25 cellular contexts compared by ENCODE assay signal in genomic region chr14:102602421-102603292, GRCh38. TPM values are rescaled to one million over a fixed set of nuclear protein-coding genes. Genes with fewer than 3 reads are reported as not detected.
DNase-seq lines count a peak whose midpoint lies in the region; ATAC-seq, FAIRE-seq and TF ChIP-seq lines count a peak whose summit lies in the region.
"Had no signal": no experiment of that assay in that cellular context is flagged by ENCODE, and none has a peak within 500 bp of the region (broad histone marks: within the 10 kb centered on the region; RNA-seq: fewer than 3 reads in every experiment).

No MANE protein-coding gene starts in this region.

- POLR2A ChIA-PET in H1 (lab: Charles Lee; ENCODE audit: partially characterized antibody) = no interaction called here

- FAIRE-seq in H1 (lab: Jason Lieb, UNC) = no peak
- FAIRE-seq: D721Med had no signal

- H3K27me3 ChIP-seq in H1 (replicated peaks in 1 of 4; ENCODE audit: control insufficient read depth in 3 of 4, extremely low read depth in 1 of 4, insufficient read depth in 3 of 4, low read length in 3 of 4) (no peaks in the 10 kb centered on the region), lung (ENCODE audit: control insufficient read depth, insufficient read depth) (no peaks in the 10 kb centered on the region), upper lobe of right lung (no peaks in the 10 kb centered on the region)
- H3K27me3 ChIP-seq: sigmoid colon, tibial nerve had no signal

- no peak overlapping the region for H4K5ac ChIP-seq in H1 (ENCODE audit: insufficient read length, low read depth, low read length)

- H4K8ac ChIP-seq in H1 (ENCODE audit: extremely low read depth, insufficient read depth, low read length) = no peak overlapping the region

- H3K27me3 Mint-ChIP-seq in activated T-cell treated with anti-CD3 and anti-CD28 coated beads, Interleukin-2, amount 50 U/mL, for 4 hours (ENCODE audit: low read depth) = no peaks in the 10 kb centered on the region
- H3K27me3 Mint-ChIP-seq in glutamatergic neuron (ENCODE audit: unreplicated experiment) = peaks cover 2% of the 10 kb centered on the region
- H3K27me3 Mint-ChIP-seq: T-cell had no signal

- no peak overlapping the region for H4K91ac ChIP-seq in H1 (replicated peaks; ENCODE audit: insufficient read length, low read length)

- 84% methylated on average over 15 of the region's 16 CpGs; no CpG with 5 or more reads in 1 of the 2 experiments for WGBS in H1 (ENCODE audit: extremely low coverage in 1 of 2, insufficient coverage in 1 of 2, insufficient read length in 1 of 2, insufficient replicate concordance in 2 of 2, low coverage in 1 of 2, low lambda C conversion rate in 2 of 2, missing lambda C conversion rate in 1 of 2), 2 experiments
- 67 to 85% methylated on average over 16 of the region's 16 CpGs for WGBS in lung, 2 donors

- peaks cover 17% of the 10 kb centered on the region for H3K79me1 ChIP-seq in H1 (ENCODE audit: low read depth, low read length)

- TF ChIP-seq CTCF in H1 (IDR thresholded peaks at IDR 0.05; ENCODE audit: control extremely low read depth in 1 of 3, insufficient read depth in 1 of 3, low read depth in 1 of 3, low read length in 3 of 3) = no peak
- TF ChIP-seq CTCF in lung (IDR thresholded peaks at IDR 0.05; ENCODE audit: control extremely low read depth, extremely low read depth) = no peak
- no peak for TF ChIP-seq CTCF in upper lobe of right lung (IDR thresholded peaks at IDR 0.05)
- no peak for TF ChIP-seq CTCF in glutamatergic neuron (IDR thresholded peaks at IDR 0.05; ENCODE audit: partially characterized antibody, unreplicated experiment)

- H2AFZ ChIP-seq in H1 (ENCODE audit: low read length) = no peak overlapping the region

- peak overlapping the region; percentile 65; the same call in 1 of the 2 replicates for H2AK5ac ChIP-seq in H1 (ENCODE audit: low read depth, low read length)

- no peak overlapping the region for H3K27ac ChIP-seq in H1 (ENCODE audit: low read depth, low read length)
- peak overlapping the region in 1 of 2 donors; percentile 69 for H3K27ac ChIP-seq in lung (ENCODE audit: low read depth in 1 of 2, low read length in 1 of 2)
- peak overlapping the region; percentile 72 for H3K27ac ChIP-seq in upper lobe of right lung
- H3K27ac ChIP-seq: 22Rv1, HL-60, sigmoid colon, tibial nerve had no signal

- no peak overlapping the region; the same call in 1 of the 2 replicates for H3K18ac ChIP-seq in H1 (ENCODE audit: extremely low read depth, low read length)

- TF ChIP-seq POLR2A in H1 (IDR thresholded peaks at IDR 0.05; ENCODE audit: control extremely low read depth in 1 of 2, low read depth in 2 of 2, low read length in 2 of 2) = no peak

- peaks cover 6% of the 10 kb centered on the region for H3K36me3 Mint-ChIP-seq in activated T-cell treated with anti-CD3 and anti-CD28 coated beads, Interleukin-2, amount 50 U/mL, for 4 hours (ENCODE audit: insufficient read depth)
- H3K36me3 Mint-ChIP-seq in glutamatergic neuron (ENCODE audit: unreplicated experiment) = no peaks in the 10 kb centered on the region

- H3K4me2 ChIP-seq in H1 (ENCODE audit: insufficient read depth in 1 of 2, low read depth in 2 of 2, low read length in 2 of 2) = no peak overlapping the region

- H3K4me1 Mint-ChIP-seq in activated T-cell treated with anti-CD3 and anti-CD28 coated beads, Interleukin-2, amount 50 U/mL, for 4 hours (ENCODE audit: low read depth) = peaks cover 43% of the 10 kb centered on the region
- no peaks in the 10 kb centered on the region for H3K4me1 Mint-ChIP-seq in glutamatergic neuron (ENCODE audit: low read depth, unreplicated experiment)

- DNase-seq in activated T-cell treated with anti-CD3 and anti-CD28 coated beads, Interleukin-2, amount 50 U/mL, for 4 hours = no peak
- no peak for DNase-seq in activated T-cell treated with anti-CD3 and anti-CD28 coated beads, Interleukin-2, amount 50 U/mL, for 48 hours
- DNase-seq in H1 (ENCODE audit: low read depth in 1 of 2, low spot score in 2 of 2) (no peak), lung (ENCODE audit: low spot score) (no peak), upper lobe of right lung (no peak), G401 (ENCODE audit: low spot score) (no peak), glutamatergic neuron (no peak), kidney tubule cell (ENCODE audit: low spot score) (no peak)
- DNase-seq: activated CD4-positive, alpha-beta T cell treated with anti-CD3 and anti-CD28 coated beads, Interleukin-2, amount 50 U/mL, for 1 hour; activated CD8-positive, alpha-beta memory T cell treated with anti-CD3 and anti-CD28 coated beads, Interleukin-2, amount 50 U/mL, for 4 hours; amygdala; C1 segment of cervical spinal cord; central memory CD4-positive, alpha-beta T cell; MV-4-11; NCI-H187 treated with DMSO at 0.1 percent for 48 hours; NCI-H446; sigmoid colon; stimulated activated naive CD4-positive, alpha-beta T cell; T-cell had no signal

- no peaks in the 10 kb centered on the region for H3K4me1 ChIP-seq in H1 (replicated peaks in 1 of 4; ENCODE audit: control insufficient read depth in 3 of 4, insufficient read depth in 4 of 4, low read length in 3 of 4)
- peaks cover 4 to 24% of the 10 kb centered on the region in 2 donors for H3K4me1 ChIP-seq in lung (ENCODE audit: control insufficient read depth in 2 of 2, insufficient read depth in 2 of 2, low read length in 2 of 2)
- peaks cover 31% of the 10 kb centered on the region for H3K4me1 ChIP-seq in upper lobe of right lung

- H3K23ac ChIP-seq in H1 (ENCODE audit: insufficient read length) = no peak overlapping the region

- H3K36me3 ChIP-seq in H1 (ENCODE audit: control insufficient read depth in 2 of 4, insufficient read depth in 4 of 4, low read length in 3 of 4) (peaks cover 0 to 3% (median 1%) of the 10 kb centered on the region in 4 experiments; a peak in 2 of 8 replicates), lung (ENCODE audit: control insufficient read depth in 2 of 2, insufficient read depth in 2 of 2, low read length in 2 of 2) (no peaks in the 10 kb centered on the region), upper lobe of right lung (no peaks in the 10 kb centered on the region)
- H3K36me3 ChIP-seq: sigmoid colon, tibial nerve had no signal

- peaks cover 3 to 10% of the 10 kb centered on the region in 2 experiments for H4K20me1 ChIP-seq in H1 (replicated peaks in 1 of 2; ENCODE audit: control insufficient read depth in 1 of 2, insufficient read depth in 2 of 2, low read length in 2 of 2)

- no peaks in the 10 kb centered on the region for H3K9me3 Mint-ChIP-seq in activated T-cell treated with anti-CD3 and anti-CD28 coated beads, Interleukin-2, amount 50 U/mL, for 4 hours
- H3K9me3 Mint-ChIP-seq in glutamatergic neuron (ENCODE audit: unreplicated experiment) = no peaks in the 10 kb centered on the region
- H3K9me3 Mint-ChIP-seq: T-cell had no signal

- H3K27ac Mint-ChIP-seq in glutamatergic neuron (ENCODE audit: unreplicated experiment) = no peak overlapping the region
- H3K27ac Mint-ChIP-seq: T-cell had no signal

- CTCF ChIA-PET in H1 (lab: Charles Lee; ENCODE audit: partially characterized antibody) = interaction anchor here (1.3 to 3.5 kb wide), 2 partner anchors 9 to 22 kb away, joined by 6 to 14 read pairs; no protein-coding TSS in a partner anchor

- no peaks in the 10 kb centered on the region for H3K23me2 ChIP-seq in H1 (ENCODE audit: low read depth, low read length)

- no peak for TF ChIP-seq RAD21 in H1 (IDR thresholded peaks at IDR 0.05 in 1 of 2, conservative IDR thresholded peaks at IDR 0.05 in 1 of 2; ENCODE audit: low read depth in 2 of 2, low read length in 2 of 2)

- H3K14ac ChIP-seq in H1 (ENCODE audit: insufficient read length) = no peak overlapping the region

- no peak for TF ChIP-seq EP300 in H1 (IDR thresholded peaks at IDR 0.05; ENCODE audit: borderline replicate concordance in 1 of 2, low read depth in 2 of 2, low read length in 2 of 2)

- in situ Hi-C loops in G401 (cut with HindIII; ENCODE audit: low sequenced_read_pairs) = no loop called here

- no peak overlapping the region for H2BK20ac ChIP-seq in H1 (ENCODE audit: low read length)

- no peak overlapping the region for H3K4ac ChIP-seq in H1 (replicated peaks; ENCODE audit: insufficient read length, low read depth, low read length)

- intact Hi-C loops in upper lobe of right lung (cut with DNase I) = no loop called here

- no peak overlapping the region for H2BK120ac ChIP-seq in H1 (replicated peaks; ENCODE audit: low read depth, low read length)

- no peak overlapping the region for H2BK15ac ChIP-seq in H1 (ENCODE audit: low read length)

- no peak overlapping the region for H3K9ac ChIP-seq in H1 (replicated peaks in 1 of 4; ENCODE audit: extremely low read depth in 1 of 4, low read depth in 3 of 4, low read length in 3 of 4)

- peaks cover 34 to 92% of the 10 kb centered on the region in 2 experiments for H3K79me2 ChIP-seq in H1 (ENCODE audit: control insufficient read depth in 1 of 2, insufficient read depth in 2 of 2, low read length in 2 of 2)

- no peak overlapping the region for H3K56ac ChIP-seq in H1 (replicated peaks; ENCODE audit: insufficient read length, low read depth, low read length)

- no peak overlapping the region for H2BK12ac ChIP-seq in H1 (ENCODE audit: low read depth, low read length)

- H3K9me3 ChIP-seq in H1 (ENCODE audit: insufficient read depth in 2 of 2, low read depth in 1 of 2, low read length in 1 of 2) (no peaks in the 10 kb centered on the region), lung (ENCODE audit: control insufficient read depth in 2 of 2, insufficient read depth in 1 of 2, low read length in 1 of 2) (no peaks in the 10 kb centered on the region), upper lobe of right lung (no peaks in the 10 kb centered on the region)
- H3K9me3 ChIP-seq: sigmoid colon, tibial nerve had no signal

- H2BK5ac ChIP-seq in H1 (ENCODE audit: low read depth, low read length) = no peak overlapping the region; the same call in 1 of the 2 replicates

- no peak for ATAC-seq in activated T-cell treated with anti-CD3 and anti-CD28 coated beads, Interleukin-2, amount 50 U/mL, for 4 hours
- ATAC-seq in lung (ENCODE audit: insufficient read depth, low FRiP score) = peak; percentile 29
- peak; percentile 82 for ATAC-seq in upper lobe of right lung
- ATAC-seq: HCT116, Right ventricle myocardium inferior, T-cell had no signal

- no peak overlapping the region for H3K4me3 ChIP-seq in H1 (ENCODE audit: extremely low read depth in 1 of 4, insufficient read depth in 2 of 4, low read depth in 3 of 4, low read length in 4 of 4)
- H3K4me3 ChIP-seq in lung = no peak overlapping the region
- H3K4me3 ChIP-seq in upper lobe of right lung = no peak overlapping the region
- H3K4me3 ChIP-seq: sigmoid colon, tibial nerve had no signal

- peak overlapping the region; percentile 16 for H3K4me3 Mint-ChIP-seq in activated T-cell treated with anti-CD3 and anti-CD28 coated beads, Interleukin-2, amount 50 U/mL, for 4 hours
- no peak overlapping the region for H3K4me3 Mint-ChIP-seq in glutamatergic neuron (ENCODE audit: unreplicated experiment)

RNA-seq across cellular contexts. Expression of gene RCOR1, which starts 10.2 kb away (rescaled TPM):
- 10 to 100 TPM; 12.5 to 14.7 (median 13.9) TPM for total RNA-seq in activated T-cell treated with anti-CD3 and anti-CD28 coated beads, Interleukin-2, amount 50 U/mL, for 4 hours
- 23.1 and 26.3 TPM in 2 replicates for total RNA-seq in H1 (2021; fragmentation: NEBNext Ultra II Directional; extraction: Animal tissue kit (Norgen Biotek cat#: 25700))
- 8.6 and 12.3 TPM in 2 replicates for polyA plus RNA-seq in H1 (2011; rRNA removed)
- polyA plus RNA-seq in H1 (2011; cell fraction: cytosol; rRNA removed) = 9.7 TPM
- 8.9 TPM for polyA plus RNA-seq in H1 (2011; cell fraction: nucleus; rRNA removed)
- 10.0 to 14.7 TPM (median 12.8 TPM) in 4 replicates for polyA plus RNA-seq in H1 (2012, experiment 1 of 2)
- polyA plus RNA-seq in H1 (2012, experiment 2 of 2) = 2.3 TPM
- 11.1 TPM for polyA plus RNA-seq in H1 (2013, experiment 1 of 2)
- 11.7 TPM for polyA plus RNA-seq in H1 (2013, experiment 2 of 2)
- 18.2 and 19.2 TPM in 2 replicates for polyA minus RNA-seq in H1 (2011; rRNA and poly(A)+ RNA removed)
- polyA minus RNA-seq in H1 (2011; cell fraction: cytosol; rRNA and poly(A)+ RNA removed) = 14.6 TPM
- 19.4 TPM for polyA minus RNA-seq in H1 (2011; cell fraction: nucleus; rRNA and poly(A)+ RNA removed)
- 10 to 100 TPM; 31.6 to 63.9 TPM for total RNA-seq in lung
- 10 to 100 TPM in 1 of 2 donors, 1 to 10 TPM in 1; 7.9 to 13.3 TPM for polyA plus RNA-seq in lung
- 43.6 TPM for total RNA-seq in upper lobe of right lung
- 19.0 and 29.0 TPM in 2 replicates for total RNA-seq in G401 (2014; rRNA removed; shearing (Covaris generic))
- 14.3 TPM for total RNA-seq in glutamatergic neuron (ENCODE audit: unreplicated experiment)

Comparison
In these comparisons a context has a peak if more than half of its experiments do, and no peak if none do; other contexts are left out.
1. ATAC-seq: peak in lung (single experiment) and upper lobe of right lung (single experiment); none in activated T-cell treated with anti-CD3 and anti-CD28 coated beads, Interleukin-2, amount 50 U/mL, for 4 hours (0 of 2).